In the genomic region with DNA sequence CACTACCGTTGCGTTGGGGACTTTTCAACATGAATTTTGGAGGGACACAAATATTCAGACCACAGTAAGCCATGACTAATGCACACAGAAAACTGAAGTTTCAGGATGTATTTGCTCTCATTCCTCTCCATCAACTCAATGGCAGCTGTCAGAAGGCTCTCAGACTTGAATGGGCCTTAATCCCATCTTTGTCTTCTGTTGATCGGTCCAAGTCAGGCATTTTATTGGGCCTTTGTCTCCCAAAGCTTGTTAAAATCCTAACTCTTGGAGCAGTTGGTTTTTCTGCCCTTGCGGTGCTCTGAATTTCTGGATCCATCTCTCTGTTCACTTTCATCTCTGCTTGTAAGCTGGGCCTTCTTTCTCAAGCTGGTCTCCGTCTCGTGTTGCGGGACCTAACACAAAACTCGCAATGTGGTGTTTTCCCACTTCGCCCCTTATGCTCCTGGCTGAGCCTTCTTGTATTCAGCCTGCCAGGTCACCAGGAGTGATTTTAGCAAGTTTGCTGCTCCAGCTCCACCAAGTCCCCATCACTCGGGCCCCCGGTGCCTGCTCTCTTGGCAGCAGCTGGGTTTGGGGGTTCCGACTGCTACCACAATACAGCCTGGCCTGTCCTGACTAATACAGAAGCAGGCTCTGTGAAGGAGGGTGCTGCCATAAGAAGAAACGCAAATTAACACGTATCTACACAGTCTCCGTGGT, we compare ENCODE assay signal across 34 cellular contexts. TPM values are rescaled to one million over a fixed set of nuclear protein-coding genes. Genes with fewer than 3 reads are reported as not detected.
"Had no signal": no experiment of that assay in that cellular context is flagged by ENCODE, and none has a peak within 500 bp of the region (broad histone marks: within the 10 kb centered on the region; RNA-seq: fewer than 3 reads in every experiment).

No MANE protein-coding gene starts in this region.

- H3K4me1 Mint-ChIP-seq: activated CD4-positive, alpha-beta memory T cell treated with anti-CD3 and anti-CD28 coated beads, Interleukin-2, amount 10 ng/mL, durations not matched to agents 7 days and 5 days; activated CD4-positive, alpha-beta T cell treated with anti-CD3 and anti-CD28 coated beads for 36 hours; activated naive CD8-positive, alpha-beta T cell treated with anti-CD3 and anti-CD28 coated beads, Interleukin-2, amount 50 U/mL, for 24 hours; T-cell had no signal

- H3K27ac Mint-ChIP-seq: activated CD4-positive, alpha-beta memory T cell treated with anti-CD3 and anti-CD28 coated beads, Interleukin-2, amount 10 ng/mL, durations not matched to agents 7 days and 5 days; activated CD4-positive, alpha-beta T cell treated with anti-CD3 and anti-CD28 coated beads for 36 hours; activated naive CD8-positive, alpha-beta T cell treated with anti-CD3 and anti-CD28 coated beads, Interleukin-2, amount 50 U/mL, for 24 hours; T-cell had no signal

- DNase-seq: activated CD4-positive, alpha-beta memory T cell treated with anti-CD3 and anti-CD28 coated beads, Interleukin-2, amount 10 ng/mL, durations not matched to agents 7 days and 5 days; activated CD4-positive, alpha-beta T cell treated with anti-CD3 and anti-CD28 coated beads for 36 hours; activated CD4-positive, alpha-beta T cell treated with anti-CD3 and anti-CD28 coated beads, Interleukin-2, amount 50 U/mL, for 1 hour; activated CD4-positive, CD25-positive, alpha-beta regulatory T cell; activated CD8-positive, alpha-beta memory T cell treated with anti-CD3 and anti-CD28 coated beads, Interleukin-2, amount 50 U/mL, for 4 hours; activated naive CD4-positive, alpha-beta T cell treated with Interleukin-2 at 50 U/mL for 16 hours; activated naive CD8-positive, alpha-beta T cell treated with anti-CD3 and anti-CD28 coated beads, Interleukin-2, amount 50 U/mL, for 24 hours; activated T-cell treated with anti-CD3 and anti-CD28 coated beads, Interleukin-2, amount 50 U/mL, for 1 hour; amniotic stem cell; KG1; NCI-H1048; NCI-H1417; NCI-H2029; NCI-H2107; NCI-H2171 treated with DMSO at 0.1 percent for 48 hours; NCI-H226; NCI-H510A treated with DMSO at 0.1 percent for 48 hours; NCI-H69; NK-92 treated with Interleukin-12 subunit alpha and Interleukin-12 subunit beta, amount 100 ng/mL, for 24 hours; OCI-M1; RPMI8226; T-cell; T-helper 2 cell; T1000 had no signal

- H3K27ac ChIP-seq: SK-N-MC, VCaP had no signal

- H3K4me3 ChIP-seq: SK-N-MC had no signal

- ATAC-seq: activated CD4-positive, alpha-beta T cell treated with anti-CD3 and anti-CD28 coated beads for 36 hours; activated naive CD4-positive, alpha-beta T cell treated with anti-CD3 and anti-CD28 coated beads, Interleukin-2, amount 50 U/mL, for 72 hours; activated naive CD8-positive, alpha-beta T cell treated with anti-CD3 and anti-CD28 coated beads, Interleukin-2, amount 50 U/mL, for 24 hours; Panc1; Right ventricle myocardium inferior; T-cell had no signal

- H3K36me3 Mint-ChIP-seq: IgD-negative memory B cell had no signal

- H3K27me3 Mint-ChIP-seq: IgD-negative memory B cell had no signal

- H3K9me3 Mint-ChIP-seq: activated naive CD8-positive, alpha-beta T cell treated with anti-CD3 and anti-CD28 coated beads, Interleukin-2, amount 50 U/mL, for 24 hours had no signal

- H3K4me3 Mint-ChIP-seq: activated CD4-positive, alpha-beta memory T cell treated with anti-CD3 and anti-CD28 coated beads, Interleukin-2, amount 10 ng/mL, durations not matched to agents 7 days and 5 days; activated CD4-positive, alpha-beta T cell treated with anti-CD3 and anti-CD28 coated beads for 36 hours; activated naive CD8-positive, alpha-beta T cell treated with anti-CD3 and anti-CD28 coated beads, Interleukin-2, amount 50 U/mL, for 24 hours; T-cell had no signal

RNA-seq across cellular contexts. Expression of gene TSPAN32, which starts 27.0 kb away (rescaled TPM):
- total RNA-seq: astrocyte, LHCN-M2 had no signal

RNA-seq across cellular contexts. Expression of gene C11orf21, which starts 27.1 kb away (rescaled TPM):
- total RNA-seq: astrocyte, LHCN-M2, M059J had no signal

RNA-seq across cellular contexts. Expression of gene ASCL2, which starts 58.4 kb away (rescaled TPM):
- total RNA-seq: astrocyte, cardiac septum, LHCN-M2, M059J had no signal
